Comparison of ENCODE assay signal across 17 cellular contexts in genomic region chr1:240802271-240802670, GRCh38.
A peak's percentile ranks its signal among the peaks of the same experiment; 100 is the strongest.
DNase-seq lines count a peak whose midpoint lies in the region; ATAC-seq and TF ChIP-seq lines count a peak whose summit lies in the region.
"Had no signal": no experiment of that assay in that cellular context is flagged by ENCODE, and none has a peak within 500 bp of the region (broad histone marks: within the 10 kb centered on the region; RNA-seq: fewer than 3 reads in every experiment).

No MANE protein-coding gene starts in this region.

- no peak overlapping the region for H3K27ac Mint-ChIP-seq in mesothelial cell of epicardium
- H3K27ac Mint-ChIP-seq: CD4-positive, alpha-beta T cell had no signal

- DNase-seq in SK-N-SH (no peak), GM23248 (no peak), PC-9 (no peak), osteoblast (ENCODE audit: insufficient read length, low spot score, missing footprints) (no peak), ovary (no peak), mesothelial cell of epicardium (ENCODE audit: low spot score in 2 of 2, unreplicated experiment in 2 of 2) (no peak)
- DNase-seq: AML-193; Caco-2; CD4-positive, alpha-beta T cell; DMS153; DMS79; GF-D8; H9 had no signal

- no peaks in the 10 kb centered on the region for H3K9me3 Mint-ChIP-seq in mesothelial cell of epicardium
- H3K9me3 Mint-ChIP-seq: CD4-positive, alpha-beta T cell; H9 had no signal

- H3K27ac ChIP-seq in SK-N-SH (ENCODE audit: low read depth in 2 of 2, low read length in 1 of 2) (peak overlapping the region; percentile 48 to 88; a peak in 2 of 4 replicates), GM23248 (no peak overlapping the region), PC-9 (no peak overlapping the region), osteoblast (ENCODE audit: low read depth, low read length) (peak overlapping the region; percentile 21), ovary (no peak overlapping the region)
- H3K27ac ChIP-seq: 22Rv1, C4-2B had no signal

- H3K9me2 ChIP-seq in SK-N-SH (no peaks in the 10 kb centered on the region), GM23248 (ENCODE audit: insufficient read depth) (no peaks in the 10 kb centered on the region), PC-9 (ENCODE audit: insufficient read depth) (no peaks in the 10 kb centered on the region)

- in situ Hi-C loops in GM23248 (cut with MboI), result no loop called here

- H3K36me3 Mint-ChIP-seq in mesothelial cell of epicardium, result no peaks in the 10 kb centered on the region

- H3K9me3 ChIP-seq in SK-N-SH (no peaks in the 10 kb centered on the region), GM23248 (ENCODE audit: low read depth) (no peaks in the 10 kb centered on the region), PC-9 (ENCODE audit: insufficient read depth, low read depth) (no peaks in the 10 kb centered on the region), osteoblast (ENCODE audit: low read depth, low read length) (no peaks in the 10 kb centered on the region), ovary (no peaks in the 10 kb centered on the region)
- H3K9me3 ChIP-seq: Caco-2 had no signal

- H3K27me3 ChIP-seq in SK-N-SH (ENCODE audit: insufficient read depth), result no peaks in the 10 kb centered on the region
- H3K27me3 ChIP-seq in GM23248 (replicated peaks; ENCODE audit: insufficient read depth), result no peaks in the 10 kb centered on the region
- no peaks in the 10 kb centered on the region for H3K27me3 ChIP-seq in PC-9 (ENCODE audit: insufficient read depth, low read depth)
- no peaks in the 10 kb centered on the region for H3K27me3 ChIP-seq in osteoblast (ENCODE audit: insufficient read depth, low read length)
- no peaks in the 10 kb centered on the region for H3K27me3 ChIP-seq in ovary

- CTCF ChIA-PET in SK-N-SH (lab: Yijun Ruan, JAX), result no interaction called here
- CTCF ChIA-PET in PC-9 (lab: Charles Lee), result interaction anchor here (1.0 kb wide), 1 partner anchor 37 kb away, joined by 3 read pairs; no protein-coding TSS in a partner anchor

- intact Hi-C loops in PC-9 (cut with micrococcal nuclease; ENCODE audit: unreplicated experiment) (no loop called here), ovary (cut with DNase I) (no loop called here)

- H3K9ac ChIP-seq in SK-N-SH (no peak overlapping the region), GM23248 (no peak overlapping the region)

- TF ChIP-seq CTCF in SK-N-SH (IDR thresholded peaks at IDR 0.05) (no peak), PC-9 (conservative IDR thresholded peaks at IDR 0.05) (no peak), osteoblast (IDR thresholded peaks at IDR 0.05; ENCODE audit: extremely low read depth, low read depth, low read length) (no peak), ovary (IDR thresholded peaks at IDR 0.05) (no peak), mesothelial cell of epicardium (IDR thresholded peaks at IDR 0.05; ENCODE audit: unreplicated experiment) (no peak)

- TF ChIP-seq POLR2A in ovary (IDR thresholded peaks at IDR 0.05), result no peak

- no peak overlapping the region for H3K4me3 Mint-ChIP-seq in mesothelial cell of epicardium
- H3K4me3 Mint-ChIP-seq: CD4-positive, alpha-beta T cell; H9 had no signal

- POLR2A ChIA-PET in SK-N-SH (lab: Yijun Ruan, JAX) (no interaction called here), PC-9 (lab: Charles Lee; ENCODE audit: unreplicated experiment) (interaction anchor here (0.7 kb wide), 1 partner anchor 80 kb away, joined by 8 read pairs; no protein-coding TSS in a partner anchor)

- peaks cover 21% of the 10 kb centered on the region for H3K27me3 Mint-ChIP-seq in mesothelial cell of epicardium (ENCODE audit: low read depth)
- H3K27me3 Mint-ChIP-seq: CD4-positive, alpha-beta T cell had no signal

- TF ChIP-seq RAD21 in SK-N-SH (IDR thresholded peaks at IDR 0.05; ENCODE audit: low read length), result no peak

- peaks cover 2 to 21% of the 10 kb centered on the region in 2 experiments; a peak in 2 of 4 replicates for H3K4me1 ChIP-seq in SK-N-SH (ENCODE audit: control insufficient read depth in 1 of 2, insufficient read depth in 2 of 2, low read depth in 1 of 2, low read length in 1 of 2)
- peaks cover 54% of the 10 kb centered on the region for H3K4me1 ChIP-seq in GM23248 (ENCODE audit: insufficient read depth)
- H3K4me1 ChIP-seq in PC-9 (replicated peaks; ENCODE audit: insufficient read depth), result peaks cover 24% of the 10 kb centered on the region
- H3K4me1 ChIP-seq in osteoblast (ENCODE audit: insufficient read depth, low read length), result peaks cover 9% of the 10 kb centered on the region
- H3K4me1 ChIP-seq in ovary (ENCODE audit: insufficient read depth), result no peaks in the 10 kb centered on the region
- H3K4me1 ChIP-seq: Caco-2 had no signal

- WGBS in SK-N-SH (ENCODE audit: low lambda C conversion rate), result 77% methylated on average over 2 of the region's 2 CpGs
- 92 to 98% methylated on average over 2 of the region's 2 CpGs for WGBS in GM23248 (ENCODE audit: low coverage in 1 of 2, low lambda C conversion rate in 2 of 2, missing lambda C conversion rate in 2 of 2), 2 experiments
- WGBS in ovary, 3 donors, result 72 to 98% (median 95%) methylated on average over 2 of the region's 2 CpGs

- H4K20me1 ChIP-seq in SK-N-SH (ENCODE audit: insufficient read depth) (no peaks in the 10 kb centered on the region), GM23248 (ENCODE audit: insufficient read depth) (no peaks in the 10 kb centered on the region), PC-9 (ENCODE audit: insufficient read depth) (no peaks in the 10 kb centered on the region), osteoblast (ENCODE audit: insufficient read depth, low read length) (no peaks in the 10 kb centered on the region)

- H3K36me3 ChIP-seq in SK-N-SH (replicated peaks in 1 of 2; ENCODE audit: control insufficient read depth in 1 of 2, insufficient read depth in 2 of 2, low read length in 1 of 2), result no peaks in the 10 kb centered on the region
- H3K36me3 ChIP-seq in GM23248 (ENCODE audit: low read depth), result no peaks in the 10 kb centered on the region
- no peaks in the 10 kb centered on the region for H3K36me3 ChIP-seq in PC-9 (ENCODE audit: low read depth)
- no peaks in the 10 kb centered on the region for H3K36me3 ChIP-seq in osteoblast (ENCODE audit: insufficient read depth, low read length)
- H3K36me3 ChIP-seq in ovary, result no peaks in the 10 kb centered on the region

- H3K4me3 ChIP-seq in SK-N-SH (ENCODE audit: low read depth in 2 of 2, low read length in 1 of 2) (no peak overlapping the region), GM23248 (no peak overlapping the region), PC-9 (no peak overlapping the region), osteoblast (ENCODE audit: insufficient read depth, low read length) (no peak overlapping the region), ovary (no peak overlapping the region)

- TF ChIP-seq EP300 in SK-N-SH (IDR thresholded peaks at IDR 0.05; ENCODE audit: borderline replicate concordance in 1 of 2, low read depth in 1 of 2, low read length in 1 of 2) (no peak), ovary (IDR thresholded peaks at IDR 0.05) (no peak)

- H2AFZ ChIP-seq in SK-N-SH (ENCODE audit: low read depth), result no peak overlapping the region
- no peak overlapping the region for H2AFZ ChIP-seq in GM23248
- no peak overlapping the region for H2AFZ ChIP-seq in PC-9
- H2AFZ ChIP-seq in osteoblast (ENCODE audit: low read length), result no peak overlapping the region

- ATAC-seq in SK-N-SH treated with all-trans-retinoic acid at 6 μM for 48 hours, result no peak
- ATAC-seq in HG02852 (IDR thresholded peaks at IDR 0.05; ENCODE audit: unreplicated experiment), result no peak

- no TSS peak for BruUV-seq in PC-9 (replicated peaks; lab: Mats Ljungman, UMichigan)

- H3F3A ChIP-seq in SK-N-SH (replicated peaks; ENCODE audit: insufficient read depth) (peaks cover 25% of the 10 kb centered on the region), GM23248 (ENCODE audit: insufficient read depth) (peaks cover 30% of the 10 kb centered on the region), PC-9 (ENCODE audit: insufficient read depth, low read depth) (no peaks in the 10 kb centered on the region)

- peaks cover 2% of the 10 kb centered on the region for H3K4me1 Mint-ChIP-seq in mesothelial cell of epicardium
- H3K4me1 Mint-ChIP-seq: H9 had no signal

- H3K79me2 ChIP-seq in SK-N-SH (ENCODE audit: insufficient read depth) (no peaks in the 10 kb centered on the region), GM23248 (ENCODE audit: insufficient read depth) (no peaks in the 10 kb centered on the region), PC-9 (ENCODE audit: low read depth) (no peaks in the 10 kb centered on the region), osteoblast (ENCODE audit: insufficient read depth, low read length) (no peaks in the 10 kb centered on the region)

- H3K4me2 ChIP-seq in SK-N-SH (0 out of 2 replicates have a peak overlapping the region, but pooled peaks have one; percentile 0), GM23248 (ENCODE audit: unreplicated experiment) (peak overlapping the region; percentile 62), PC-9 (peak overlapping the region; percentile 42; the same call in 1 of the 2 replicates), osteoblast (ENCODE audit: insufficient read depth, low read length) (no peak overlapping the region)

TF ChIP-seq in SK-N-SH, 30 proteins besides CTCF, POLR2A, EP300 and RAD21 (continues in another document):
- TF ChIP-seq JUND (IDR thresholded peaks at IDR 0.05), result no peak

TF ChIP-seq in SK-N-SH treated with all-trans-retinoic acid at 6 μM for 48 hours, 23 proteins besides CTCF, POLR2A, EP300 and RAD21 (continues in another document):
- TF ChIP-seq BACH2 (CRISPR knock-in tag; IDR thresholded peaks at IDR 0.05; ENCODE audit: borderline replicate concordance) (no peak), ZC3H10 (CRISPR knock-in tag; IDR thresholded peaks at IDR 0.05) (no peak), ZNF70 (CRISPR knock-in tag; IDR thresholded peaks at IDR 0.05) (no peak), ESRRG (CRISPR knock-in tag; IDR thresholded peaks at IDR 0.05) (no peak), ZNF565 (CRISPR knock-in tag; conservative IDR thresholded peaks at IDR 0.05; ENCODE audit: low read depth) (no peak), RARB (CRISPR knock-in tag; IDR thresholded peaks at IDR 0.05) (no peak)

Comparison
In these comparisons a context has a peak if more than half of its experiments do, and no peak if none do; other contexts are left out.
1. H3K27ac ChIP-seq: peak in SK-N-SH (2 of 2) and osteoblast (single experiment); none in GM23248 (single experiment), PC-9 (single experiment) and ovary (0 of 2).